ENCODE assay signal across 22 cellular contexts in the genomic region with DNA sequence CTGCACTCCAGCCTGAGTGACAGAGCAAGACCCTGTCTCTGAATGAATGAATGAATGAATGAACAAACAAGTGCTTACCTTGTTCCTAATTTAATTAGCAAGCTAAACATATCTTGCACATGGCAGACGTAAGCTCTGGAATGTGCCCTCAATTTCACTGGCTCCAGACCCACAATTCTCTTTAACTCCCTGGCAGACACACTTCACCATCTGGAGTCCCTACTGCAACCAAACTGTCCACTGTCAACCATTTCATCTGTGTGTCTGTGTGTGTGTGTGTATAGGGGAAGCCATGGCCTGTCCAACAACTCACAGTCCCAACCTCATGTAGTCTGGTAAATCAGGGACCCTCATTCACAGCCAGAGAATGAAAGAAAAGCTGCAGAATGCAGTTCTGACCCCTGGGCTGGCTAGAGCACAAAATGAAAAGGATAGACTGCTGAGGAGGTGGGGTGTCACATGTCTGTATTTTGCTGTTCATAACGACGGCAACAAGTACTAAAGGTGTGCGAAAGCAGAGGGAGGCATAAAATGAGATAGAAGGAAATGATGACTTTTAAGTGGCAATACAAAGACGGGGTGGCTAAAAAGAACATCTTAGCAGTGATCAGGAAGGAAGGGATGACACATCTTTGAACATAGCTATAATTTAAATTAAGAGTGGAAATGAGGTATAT.
DNase-seq lines count a peak whose midpoint lies in the region; ATAC-seq and TF ChIP-seq lines count a peak whose summit lies in the region.
"Had no signal": no experiment of that assay in that cellular context is flagged by ENCODE, and none has a peak within 500 bp of the region (broad histone marks: within the 10 kb centered on the region; RNA-seq: fewer than 3 reads in every experiment).

No MANE protein-coding gene starts in this region.

- H3K27ac Mint-ChIP-seq in activated naive CD4-positive, alpha-beta T cell treated with anti-CD3 and anti-CD28 coated beads, Interleukin-2, amount 50 U/mL, for 72 hours, result peak overlapping the region; percentile 11 to 68
- H3K27ac Mint-ChIP-seq: activated B cell treated with CpG ODN at 0.5 μM for 24 hours had no signal

- H4K20me1 ChIP-seq in OCI-LY3 (ENCODE audit: insufficient read depth, low read length), result peaks cover 9% of the 10 kb centered on the region

- no peak overlapping the region for H3K27ac ChIP-seq in OCI-LY3 (ENCODE audit: low read length)

- peaks cover 9% of the 10 kb centered on the region for H3K79me2 ChIP-seq in OCI-LY3 (ENCODE audit: low read length)

- ATAC-seq in activated naive CD4-positive, alpha-beta T cell treated with anti-CD3 and anti-CD28 coated beads, Interleukin-2, amount 50 U/mL, for 72 hours, result peak; percentile 75 to 82
- ATAC-seq: HepG2, sciatic nerve had no signal

- H3K4me2 ChIP-seq in OCI-LY3 (ENCODE audit: low read length), result peak overlapping the region; percentile 30; the same call in 1 of the 2 replicates

- no peak for DNase-seq in activated naive CD4-positive, alpha-beta T cell treated with anti-CD3 and anti-CD28 coated beads, Interleukin-2, amount 50 U/mL, for 72 hours (ENCODE audit: low spot score in 2 of 2)
- no peak for DNase-seq in activated naive CD4-positive, alpha-beta T cell (lab: John Stamatoyannopoulos, UW)
- peak; percentile 79 for DNase-seq in cerebellum (ENCODE audit: low spot score)
- no peak for DNase-seq in stimulated activated CD4-positive, alpha-beta T cell treated with anti-CD3 and anti-CD28 coated beads, Interleukin-2, amount 100 ng/mL, for 24 hours
- DNase-seq in Kasumi-1 (lab: John Stamatoyannopoulos, UW), result no peak
- DNase-seq in MG63, result no peak
- DNase-seq: activated B cell treated with CpG ODN at 0.5 μM for 24 hours; activated effector memory CD4-positive, alpha-beta T cell treated with anti-CD3 and anti-CD28 coated beads, Interleukin-2, amount 50 U/mL, for 16 hours; aorta; dermis blood vessel endothelial cell; DMS153; midbrain; NCI-H1105; NCI-H2081 treated with DMSO at 0.1 percent for 48 hours; OCI-M1; T1000; trophoblast cell had no signal

- H3K36me3 ChIP-seq in OCI-LY3 (replicated peaks; ENCODE audit: low read depth, low read length), result no peaks in the 10 kb centered on the region
- H3K36me3 ChIP-seq in MG63, result no peaks in the 10 kb centered on the region
- H3K36me3 ChIP-seq: HAP-1 had no signal

- peaks cover 12% of the 10 kb centered on the region for H3K4me1 ChIP-seq in OCI-LY3 (ENCODE audit: low read length)
- H3K4me1 ChIP-seq: HAP-1 had no signal

- H3K9me3 ChIP-seq in OCI-LY3 (ENCODE audit: insufficient read depth, low read length), result no peaks in the 10 kb centered on the region
- H3K9me3 ChIP-seq in MG63, result no peaks in the 10 kb centered on the region
- H3K9me3 ChIP-seq: HAP-1 had no signal

- H2AFZ ChIP-seq in OCI-LY3 (ENCODE audit: low read depth, low read length), result no peak overlapping the region

- H3K9me3 Mint-ChIP-seq in activated naive CD4-positive, alpha-beta T cell treated with anti-CD3 and anti-CD28 coated beads, Interleukin-2, amount 50 U/mL, for 72 hours, result no peaks in the 10 kb centered on the region
- H3K9me3 Mint-ChIP-seq: activated B cell treated with CpG ODN at 0.5 μM for 24 hours, nephron had no signal

- peaks cover 0 to 4% of the 10 kb centered on the region in 2 donors for H3K36me3 Mint-ChIP-seq in activated naive CD4-positive, alpha-beta T cell treated with anti-CD3 and anti-CD28 coated beads, Interleukin-2, amount 50 U/mL, for 72 hours

- TF ChIP-seq CTCF in OCI-LY3 (IDR thresholded peaks at IDR 0.05; ENCODE audit: low read depth, low read length), result no peak

- no peak overlapping the region for H3K4me3 ChIP-seq in OCI-LY3 (ENCODE audit: low read length)
- H3K4me3 ChIP-seq in MG63, result no peak overlapping the region
- H3K4me3 ChIP-seq: HAP-1 had no signal

- no peak overlapping the region for H3K9ac ChIP-seq in OCI-LY3 (ENCODE audit: low read length)

- H3K27me3 ChIP-seq in OCI-LY3 (ENCODE audit: low read depth, low read length), result no peaks in the 10 kb centered on the region
- H3K27me3 ChIP-seq in MG63, result no peaks in the 10 kb centered on the region
